ENCODE assay signal across 2 cellular contexts in the genomic region with DNA sequence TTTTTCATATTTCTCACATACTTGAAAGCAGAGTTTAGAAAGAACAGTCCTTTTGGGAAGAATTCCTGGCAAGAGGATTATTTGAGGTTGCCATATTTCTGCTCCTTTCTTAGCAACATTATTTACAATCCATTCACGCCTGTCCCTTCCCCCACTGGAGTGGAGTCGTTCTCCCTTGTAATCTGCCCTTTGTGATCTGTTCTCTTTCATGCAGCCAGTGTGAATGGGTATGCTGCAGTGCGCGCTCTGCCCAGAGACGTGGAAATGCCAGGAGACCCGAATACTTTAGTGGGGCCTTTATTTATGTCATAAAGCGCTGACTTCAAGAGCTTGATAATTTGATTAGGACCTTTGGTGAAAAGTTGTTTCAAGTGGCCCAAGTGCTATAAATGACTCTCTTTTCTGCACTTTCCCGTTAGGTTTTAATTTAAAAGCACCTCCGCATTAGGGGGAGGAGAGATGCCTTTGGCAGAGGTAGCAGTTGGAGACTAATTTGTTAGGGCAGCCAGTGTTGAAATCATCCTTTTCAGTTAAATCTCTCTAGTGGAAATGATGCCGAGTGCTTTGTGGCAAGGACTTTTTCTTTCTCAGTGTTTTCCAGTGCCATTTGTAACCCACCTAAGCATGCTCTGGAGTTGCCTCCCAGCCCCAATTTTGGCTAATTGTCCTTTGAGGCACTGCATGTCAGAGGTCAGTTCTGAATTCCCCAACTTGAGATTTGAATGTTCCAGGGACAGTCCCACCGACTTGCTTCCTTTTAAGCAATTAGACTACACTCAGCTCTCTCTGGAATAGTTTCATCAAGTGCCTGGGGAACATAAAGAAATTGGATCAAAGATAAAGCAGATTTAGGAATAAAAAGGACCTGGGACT.
TF ChIP-seq lines count a peak whose summit lies in the region.

No MANE protein-coding gene starts in this region.

TF ChIP-seq in IMR-90, 13 proteins besides CTCF, POLR2A, EP300 and RAD21:
- TF ChIP-seq RFX5 (IDR thresholded peaks at IDR 0.05; ENCODE audit: low read depth, low read length), result no peak
- no peak for TF ChIP-seq MAFK (IDR thresholded peaks at IDR 0.05; ENCODE audit: low read depth, low read length)
- no peak for TF ChIP-seq CEBPB (IDR thresholded peaks at IDR 0.05; ENCODE audit: low read depth, low read length)
- no peak for TF ChIP-seq SMC3 (IDR thresholded peaks at IDR 0.05; ENCODE audit: low read depth, low read length)
- no peak for TF ChIP-seq MAZ (IDR thresholded peaks at IDR 0.05; ENCODE audit: borderline replicate concordance, low read depth, low read length)
- TF ChIP-seq, protein P1, sequence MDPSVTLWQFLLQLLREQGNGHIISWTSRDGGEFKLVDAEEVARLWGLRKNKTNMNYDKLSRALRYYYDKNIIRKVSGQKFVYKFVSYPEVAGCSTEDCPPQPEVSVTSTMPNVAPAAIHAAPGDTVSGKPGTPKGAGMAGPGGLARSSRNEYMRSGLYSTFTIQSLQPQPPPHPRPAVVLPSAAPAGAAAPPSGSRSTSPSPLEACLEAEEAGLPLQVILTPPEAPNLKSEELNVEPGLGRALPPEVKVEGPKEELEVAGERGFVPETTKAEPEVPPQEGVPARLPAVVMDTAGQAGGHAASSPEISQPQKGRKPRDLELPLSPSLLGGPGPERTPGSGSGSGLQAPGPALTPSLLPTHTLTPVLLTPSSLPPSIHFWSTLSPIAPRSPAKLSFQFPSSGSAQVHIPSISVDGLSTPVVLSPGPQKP (IDR thresholded peaks at IDR 0.05; ENCODE audit: borderline replicate concordance, low read depth, low read length), result no peak

TF ChIP-seq in GM12891, 5 proteins besides CTCF, POLR2A, EP300 and RAD21:
- no peak for TF ChIP-seq SPI1 (IDR thresholded peaks at IDR 0.05; ENCODE audit: low read depth, low read length)
- TF ChIP-seq TAF1 (IDR thresholded peaks at IDR 0.05; ENCODE audit: low read depth, low read length), result no peak
- TF ChIP-seq POLR2AphosphoS5 (IDR thresholded peaks at IDR 0.05; ENCODE audit: low read depth, low read length), result no peak
- no peak for TF ChIP-seq POU2F2 (IDR thresholded peaks at IDR 0.05; ENCODE audit: low read depth, low read length)
- no peak for TF ChIP-seq PAX5 (IDR thresholded peaks at IDR 0.05; ENCODE audit: insufficient read depth, low read length, severe bottlenecking)
